Comparison of ENCODE assay signal across 13 cellular contexts in the genomic region with DNA sequence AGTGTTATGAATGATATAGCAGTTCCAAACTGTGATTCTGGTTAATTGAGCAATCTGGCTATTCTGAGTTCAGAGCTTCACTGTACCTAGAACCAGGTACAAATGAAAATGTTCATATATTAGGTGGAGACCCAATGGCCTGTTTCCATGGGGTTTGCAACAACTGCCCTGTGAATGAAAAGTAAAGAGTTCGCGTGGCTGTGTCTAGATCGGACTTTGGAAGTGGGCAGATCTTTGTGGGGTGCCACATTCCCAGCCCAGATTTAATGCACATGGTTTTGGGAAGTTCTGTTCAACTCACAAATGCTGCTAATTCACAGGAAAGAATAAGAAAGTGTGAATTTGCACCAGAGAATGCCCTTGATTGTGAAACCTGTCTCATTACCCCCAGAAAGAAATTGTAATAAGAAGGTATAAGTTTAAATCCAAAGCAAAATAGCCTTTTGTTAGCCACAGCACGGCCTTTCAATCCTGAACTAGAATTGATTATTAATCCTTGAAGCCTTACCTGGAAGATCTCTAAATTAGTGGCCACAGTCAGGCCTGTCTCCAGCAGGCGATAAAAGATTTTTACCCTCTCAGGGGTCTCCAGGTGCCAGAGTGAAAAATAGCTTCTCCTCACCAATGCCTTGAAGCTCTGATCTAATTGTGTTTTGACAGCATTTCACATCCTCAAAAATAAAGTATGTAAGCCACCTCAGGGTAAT. TPM values are rescaled to one million over a fixed set of nuclear protein-coding genes. Genes with fewer than 3 reads are reported as not detected.
DNase-seq lines count a peak whose midpoint lies in the region; ATAC-seq and TF ChIP-seq lines count a peak whose summit lies in the region.
"Had no signal": no experiment of that assay in that cellular context is flagged by ENCODE, and none has a peak within 500 bp of the region (broad histone marks: within the 10 kb centered on the region; RNA-seq: fewer than 3 reads in every experiment).

No MANE protein-coding gene starts in this region.

- ATAC-seq in GM19023 (IDR thresholded peaks at IDR 0.05; ENCODE audit: unreplicated experiment) (peak; percentile 27), foreskin keratinocyte (peak; percentile 20), HG03159 (IDR thresholded peaks at IDR 0.05; ENCODE audit: unreplicated experiment) (no peak), left cardiac atrium (no peak)

- no peaks in the 10 kb centered on the region for H3K9me3 ChIP-seq in SJSA1 (replicated peaks)
- H3K9me3 ChIP-seq: HAP-1, tibial artery had no signal

- peak overlapping the region; percentile 64 for H3K27ac ChIP-seq in ACC112 (ENCODE audit: low read depth, low read length)
- peak overlapping the region; percentile 63 for H3K27ac ChIP-seq in SJSA1
- peak overlapping the region; percentile 64 for H3K27ac ChIP-seq in foreskin keratinocyte
- H3K27ac ChIP-seq: tibial artery had no signal

- intact Hi-C loops in left cardiac atrium (cut with DNase I): no loop called here

- H3K36me3 ChIP-seq in ACC112 (ENCODE audit: insufficient read depth, low read length) (peaks cover 69% of the 10 kb centered on the region), SJSA1 (peaks cover 82% of the 10 kb centered on the region)

- no peak overlapping the region for H2AFZ ChIP-seq in ACC112 (ENCODE audit: low read length, unreplicated experiment)

- peaks cover 9% of the 10 kb centered on the region for H3K79me2 ChIP-seq in ACC112 (ENCODE audit: control insufficient read depth, insufficient read depth, low read length, unreplicated experiment)

- no peaks in the 10 kb centered on the region for H3K27me3 ChIP-seq in ACC112 (ENCODE audit: insufficient read depth, low read length)
- H3K27me3 ChIP-seq in SJSA1 (replicated peaks): no peaks in the 10 kb centered on the region
- H3K27me3 ChIP-seq in foreskin keratinocyte: no peaks in the 10 kb centered on the region
- H3K27me3 ChIP-seq: tibial artery had no signal

- TF ChIP-seq CTCF in foreskin keratinocyte (conservative IDR thresholded peaks at IDR 0.05): no peak

- H3K4me1 ChIP-seq in ACC112 (ENCODE audit: control insufficient read depth, insufficient read depth, low read length, unreplicated experiment): peaks cover 24% of the 10 kb centered on the region
- peaks cover 23% of the 10 kb centered on the region for H3K4me1 ChIP-seq in SJSA1 (replicated peaks)
- peaks cover 21% of the 10 kb centered on the region for H3K4me1 ChIP-seq in foreskin keratinocyte

- H3K4me3 ChIP-seq in ACC112 (ENCODE audit: low read depth, low read length) (no peak overlapping the region), SJSA1 (no peak overlapping the region)
- H3K4me3 ChIP-seq: HAP-1, tibial artery had no signal

- DNase-seq in SJSA1 (ENCODE audit: low read depth in 1 of 2, low spot score in 2 of 2) (no peak), foreskin keratinocyte (no peak), NCI-H1436 treated with DMSO at 0.1 percent for 48 hours (lab: John Stamatoyannopoulos, UW) (no peak), iPS-NIHi11 (ENCODE audit: low spot score) (no peak), left cardiac atrium (no peak)
- DNase-seq: NCI-H1092 treated with DMSO at 0.1 percent for 48 hours, tibial artery had no signal

RNA-seq across cellular contexts. Expression of gene WHAMM, which starts 22.6 kb away (rescaled TPM):
- total RNA-seq in SJSA1 (2014; rRNA removed; shearing (Covaris generic)): 4.7 and 4.8 TPM in 2 replicates
- total RNA-seq in foreskin keratinocyte (6.5 and 6.9 TPM in 2 replicates), left cardiac atrium (1 to 10 TPM; 6.3 to 7.2 TPM)
- polyA plus RNA-seq in foreskin keratinocyte: 3.8 and 4.5 TPM in 2 replicates

RNA-seq across cellular contexts. Expression of gene FSD2, which starts 26.2 kb away (rescaled TPM):
- not detected in 2 replicates for total RNA-seq in SJSA1 (2014; rRNA removed; shearing (Covaris generic))
- total RNA-seq in foreskin keratinocyte: not detected in 2 replicates
- polyA plus RNA-seq in foreskin keratinocyte: not detected in 2 replicates
- total RNA-seq in left cardiac atrium: 10 to 100 TPM; 47.7 to 94.3 TPM
- total RNA-seq: frontal cortex, posterior vena cava had no signal

Comparison
In these comparisons a context has a peak if more than half of its experiments do, and no peak if none do; other contexts are left out.
1. ATAC-seq: peak in GM19023 (single experiment) and foreskin keratinocyte (single experiment); none in HG03159 (single experiment) and left cardiac atrium (0 of 2).
2. RNA of gene FSD2, which starts 26.2 kb away (total RNA-seq): 47.7 to 94.3 TPM in left cardiac atrium; not detected in SJSA1 and not detected in foreskin keratinocyte; every median in the first group is over 10 times any median in the second.
3. Peak in every context shown above with its lines, with median percentiles within 50 percentile points of each other: H3K27ac ChIP-seq.